ENCODE assay signal across 27 cellular contexts in the genomic region with DNA sequence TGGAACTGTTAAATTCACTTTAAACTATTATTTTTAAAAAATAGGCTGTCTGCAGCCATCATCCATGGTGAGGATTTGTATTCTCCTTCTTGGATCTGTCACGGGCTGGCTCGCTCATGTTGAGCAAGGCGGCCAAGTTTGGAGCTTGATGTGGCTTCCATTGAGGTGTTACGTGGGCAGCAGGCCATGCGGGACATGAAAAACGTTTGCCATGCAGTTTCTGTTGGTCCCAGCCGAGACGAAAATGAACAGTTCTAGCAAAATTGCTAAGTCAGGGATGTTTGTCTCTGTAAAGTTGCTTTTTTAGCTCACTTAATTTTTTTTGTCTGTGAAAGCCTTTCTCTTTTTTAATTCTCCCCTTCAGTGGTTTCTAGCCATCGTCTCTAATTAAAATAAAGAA.
DNase-seq lines count a peak whose midpoint lies in the region; ATAC-seq lines count a peak whose summit lies in the region.
"Had no signal": no experiment of that assay in that cellular context is flagged by ENCODE, and none has a peak within 500 bp of the region (broad histone marks: within the 10 kb centered on the region; RNA-seq: fewer than 3 reads in every experiment).

No MANE protein-coding gene starts in this region.

- H3K4me3 Mint-ChIP-seq in central memory CD8-positive, alpha-beta T cell, result no peak overlapping the region
- H3K4me3 Mint-ChIP-seq: stimulated activated naive CD8-positive, alpha-beta T cell treated with anti-CD3 and anti-CD28 coated beads, Interleukin-15, amount 100 ng/mL, for 72 hours had no signal

- H3K9ac ChIP-seq in BLaER1, result no peak overlapping the region

- no peak for ATAC-seq in central memory CD8-positive, alpha-beta T cell (replicated peaks; ENCODE audit: extremely low read depth, poor library complexity, severe bottlenecking)
- ATAC-seq in HG03565 (IDR thresholded peaks at IDR 0.05; ENCODE audit: unreplicated experiment), result no peak
- ATAC-seq: foreskin keratinocyte; psoas muscle; stimulated activated naive CD8-positive, alpha-beta T cell treated with anti-CD3 and anti-CD28 coated beads, Interleukin-15, amount 100 ng/mL, for 72 hours had no signal

- peaks cover 100% of the 10 kb centered on the region for H4K20me1 ChIP-seq in BLaER1

- in situ Hi-C loops in G401 (cut with HindIII; ENCODE audit: low sequenced_read_pairs), result no loop called here

- H3K27ac ChIP-seq in BLaER1, result 0 out of 2 replicates have a peak overlapping the region, but pooled peaks have one; percentile 2
- H3K27ac ChIP-seq: C4-2B, esophagus muscularis mucosa, foreskin keratinocyte, neutrophil, psoas muscle, SK-N-MC, tibial artery had no signal

- H3K36me3 ChIP-seq in BLaER1, result peaks cover 72% of the 10 kb centered on the region
- H3K36me3 ChIP-seq: esophagus muscularis mucosa, neutrophil, tibial artery had no signal

- H3K27me3 Mint-ChIP-seq in central memory CD8-positive, alpha-beta T cell, result no peaks in the 10 kb centered on the region
- H3K27me3 Mint-ChIP-seq: stimulated activated naive CD8-positive, alpha-beta T cell treated with anti-CD3 and anti-CD28 coated beads, Interleukin-15, amount 100 ng/mL, for 72 hours had no signal

- peaks cover 81% of the 10 kb centered on the region for H3K4me1 ChIP-seq in BLaER1
- H3K4me1 ChIP-seq: psoas muscle had no signal

- H3K9me3 Mint-ChIP-seq in central memory CD8-positive, alpha-beta T cell, result no peaks in the 10 kb centered on the region
- H3K9me3 Mint-ChIP-seq: stimulated activated naive CD8-positive, alpha-beta T cell treated with anti-CD3 and anti-CD28 coated beads, Interleukin-15, amount 100 ng/mL, for 72 hours had no signal

- peak overlapping the region; percentile 70 for H3K4me2 ChIP-seq in BLaER1

- H3K9me3 ChIP-seq in BLaER1, result peaks cover 10% of the 10 kb centered on the region
- H3K9me3 ChIP-seq: esophagus muscularis mucosa, neutrophil, psoas muscle, tibial artery had no signal

- peaks cover 2% of the 10 kb centered on the region for H3K36me3 Mint-ChIP-seq in central memory CD8-positive, alpha-beta T cell (ENCODE audit: insufficient read depth)

- DNase-seq in G401 (ENCODE audit: low spot score) (peak; percentile 62), occipital lobe (lab: John Stamatoyannopoulos, UW) (peak; percentile 67), AG08396 (ENCODE audit: low spot score) (no peak), OCI-M2 (lab: John Stamatoyannopoulos, UW; ENCODE audit: unreplicated experiment) (no peak)
- DNase-seq in central memory CD8-positive, alpha-beta T cell (ENCODE audit: low spot score in 2 of 2), result no peak
- DNase-seq: ACHN; activated CD4-positive, alpha-beta T cell treated with anti-CD3 and anti-CD28 coated beads for 48 hours; activated naive CD4-positive, alpha-beta T cell treated with anti-CD3 and anti-CD28 coated beads, Interleukin-2, amount 50 U/mL, for 16 hours; cortex of kidney; DMS 273 treated with DMSO at 0.1 percent for 48 hours; EL; foreskin keratinocyte; left cardiac atrium; NCI-H146; NCI-H446; NCI-H774; psoas muscle; stimulated activated CD4-positive, alpha-beta T cell treated with anti-CD3 and anti-CD28 coated beads, Interleukin-15, amount 100 ng/mL, for 24 hours; stimulated activated naive CD8-positive, alpha-beta T cell treated with anti-CD3 and anti-CD28 coated beads, Interleukin-15, amount 100 ng/mL, for 72 hours; T-helper 2 cell; tibial artery had no signal

- no peak overlapping the region for H3K4me3 ChIP-seq in BLaER1
- H3K4me3 ChIP-seq: esophagus muscularis mucosa, psoas muscle, SK-N-MC, tibial artery had no signal

- H3K4me1 Mint-ChIP-seq in central memory CD8-positive, alpha-beta T cell, result peaks cover 82% of the 10 kb centered on the region

- no peaks in the 10 kb centered on the region for H3K27me3 ChIP-seq in BLaER1
- H3K27me3 ChIP-seq: esophagus muscularis mucosa, foreskin keratinocyte, neutrophil, tibial artery had no signal

- H3K27ac Mint-ChIP-seq in central memory CD8-positive, alpha-beta T cell (ENCODE audit: low read depth), result peak overlapping the region; percentile 20
- H3K27ac Mint-ChIP-seq: stimulated activated naive CD8-positive, alpha-beta T cell treated with anti-CD3 and anti-CD28 coated beads, Interleukin-15, amount 100 ng/mL, for 72 hours had no signal

Comparison
In these comparisons a context has a peak if more than half of its experiments do, and no peak if none do; other contexts are left out.
1. DNase-seq: peak in G401 (single experiment) and occipital lobe (single experiment); none in central memory CD8-positive, alpha-beta T cell (0 of 2), AG08396 (single experiment) and OCI-M2 (single experiment).